In the genomic region with DNA sequence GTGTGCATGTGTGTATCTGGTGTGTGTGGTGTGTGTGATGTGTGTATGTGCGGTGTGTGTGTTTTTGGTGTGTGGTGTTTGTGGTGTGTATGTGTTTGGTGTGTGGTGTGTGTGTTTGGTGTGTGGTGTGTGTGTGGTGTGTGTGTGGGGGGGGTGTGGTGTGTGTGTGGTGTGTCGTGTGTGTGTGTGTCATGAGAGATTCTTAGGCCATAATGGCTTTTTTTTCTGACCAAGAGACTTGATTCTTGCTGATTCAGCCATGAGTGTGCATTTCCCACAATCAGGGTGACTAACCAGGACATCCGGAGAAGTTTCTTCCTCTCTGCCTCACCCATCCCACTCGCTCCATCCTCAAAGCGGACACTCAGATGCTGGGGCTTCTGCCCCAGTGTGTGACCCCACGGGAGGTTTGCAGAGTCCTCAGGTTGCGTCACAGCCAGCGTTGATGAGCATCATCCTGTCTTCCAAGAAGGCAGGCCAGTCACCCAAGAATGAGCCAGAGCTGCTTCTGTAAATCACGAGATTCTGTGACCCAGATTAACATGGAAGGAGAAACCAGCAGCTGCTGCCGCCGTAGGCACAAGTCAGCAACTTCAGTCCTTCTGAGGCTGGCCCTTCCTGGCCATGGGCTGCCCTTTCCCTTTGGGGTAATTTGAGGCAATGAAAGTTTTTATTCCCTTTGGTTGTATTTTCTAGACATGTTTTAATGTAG, we compare ENCODE assay signal across 1 cellular context.
A peak's percentile ranks its signal among the peaks of the same experiment; 100 is the strongest.
TF ChIP-seq lines count a peak whose summit lies in the region.

No MANE protein-coding gene starts in this region.

TF ChIP-seq in K562, 482 proteins besides CTCF, POLR2A, EP300 and RAD21 (continued from another document and continues in another):
- TF ChIP-seq, protein P1, sequence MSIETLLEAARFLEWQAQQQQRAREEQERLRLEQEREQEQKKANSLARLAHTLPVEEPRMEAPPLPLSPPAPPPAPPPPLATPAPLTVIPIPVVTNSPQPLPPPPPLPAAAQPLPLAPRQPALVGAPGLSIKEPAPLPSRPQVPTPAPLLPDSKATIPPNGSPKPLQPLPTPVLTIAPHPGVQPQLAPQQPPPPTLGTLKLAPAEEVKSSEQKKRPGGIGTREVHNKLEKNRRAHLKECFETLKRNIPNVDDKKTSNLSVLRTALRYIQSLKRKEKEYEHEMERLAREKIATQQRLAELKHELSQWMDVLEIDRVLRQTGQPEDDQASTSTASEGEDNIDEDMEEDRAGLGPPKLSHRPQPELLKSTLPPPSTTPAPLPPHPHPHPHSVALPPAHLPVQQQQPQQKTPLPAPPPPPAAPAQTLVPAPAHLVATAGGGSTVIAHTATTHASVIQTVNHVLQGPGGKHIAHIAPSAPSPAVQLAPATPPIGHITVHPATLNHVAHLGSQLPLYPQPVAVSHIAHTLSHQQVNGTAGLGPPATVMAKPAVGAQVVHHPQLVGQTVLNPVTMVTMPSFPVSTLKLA (conservative IDR thresholded peaks at IDR 0.05) = peak in 1 of 2 experiments; percentile 45; a peak in 2 of 4 replicates
- TF ChIP-seq TFAM (CRISPR knock-in tag; conservative IDR thresholded peaks at IDR 0.05) (no peak), NFIX (CRISPR knock-in tag; IDR thresholded peaks at IDR 0.05; ENCODE audit: low read depth) (no peak), ZNF444 (CRISPR knock-in tag; IDR thresholded peaks at IDR 0.05) (no peak), MTF1 (CRISPR knock-in tag; IDR thresholded peaks at IDR 0.05; ENCODE audit: borderline replicate concordance) (no peak), SIN3A (IDR thresholded peaks at IDR 0.05; ENCODE audit: borderline replicate concordance in 2 of 2, control insufficient read depth in 1 of 2, low read depth in 2 of 2, low read length in 2 of 2) (no peak), SRSF1 (IDR thresholded peaks at IDR 0.05; ENCODE audit: low read depth, low read length) (no peak), SNRNP70 (optimal IDR thresholded peaks at IDR 0.05; ENCODE audit: low read depth, low read length) (no peak), ZNF354B (CRISPR knock-in tag; IDR thresholded peaks at IDR 0.05) (no peak), ZNF140 (CRISPR knock-in tag; IDR thresholded peaks at IDR 0.05) (no peak), ZKSCAN1 (IDR thresholded peaks at IDR 0.05; ENCODE audit: low read depth, low read length) (no peak), KAT7 (CRISPR knock-in tag; IDR thresholded peaks at IDR 0.05; ENCODE audit: borderline replicate concordance) (no peak), ARNT (IDR thresholded peaks at IDR 0.05) (peak in 1 of 2 experiments; percentile 41; a peak in 1 of 4 replicates), SAFB2 (IDR thresholded peaks at IDR 0.05; ENCODE audit: borderline replicate concordance, low read depth, low read length, severe bottlenecking) (no peak), RBBP5 (IDR thresholded peaks at IDR 0.05; ENCODE audit: borderline replicate concordance, insufficient read depth, low read length, poor library complexity, severe bottlenecking) (no peak), BCOR (IDR thresholded peaks at IDR 0.05) (no peak; the same call in 1 of the 2 replicates), POLR2H (tag; IDR thresholded peaks at IDR 0.05; ENCODE audit: low read depth) (no peak), ZNF239 (CRISPR knock-in tag; IDR thresholded peaks at IDR 0.05) (no peak), CCAR2 (IDR thresholded peaks at IDR 0.05; ENCODE audit: low read depth, low read length) (no peak), RBFOX2 (IDR thresholded peaks at IDR 0.05; ENCODE audit: low read depth, low read length) (peak; percentile 43; the same call in 1 of the 2 replicates), KLF1 (tag; IDR thresholded peaks at IDR 0.05) (no peak), ZEB2 (IDR thresholded peaks at IDR 0.05) (peak; percentile 85), SREBF1 (IDR thresholded peaks at IDR 0.05; ENCODE audit: borderline replicate concordance, low read depth, low read length) (no peak), ZNF347 (CRISPR knock-in tag; IDR thresholded peaks at IDR 0.05; ENCODE audit: low read depth) (no peak), MCM5 (IDR thresholded peaks at IDR 0.05; ENCODE audit: low read depth) (no peak), ZNF165 (CRISPR knock-in tag; IDR thresholded peaks at IDR 0.05; ENCODE audit: borderline replicate concordance) (no peak), GTF2E2 (tag; IDR thresholded peaks at IDR 0.05) (no peak), ZNF76 (CRISPR knock-in tag; IDR thresholded peaks at IDR 0.05; ENCODE audit: borderline replicate concordance) (no peak), GABPB1 (CRISPR knock-in tag; IDR thresholded peaks at IDR 0.05) (peak; percentile 40; the same call in 1 of the 2 replicates), BHLHE40 (IDR thresholded peaks at IDR 0.05; ENCODE audit: low read length) (peak; percentile 81), GATAD2A (IDR thresholded peaks at IDR 0.05) (0 out of 2 replicates have a peak, but pooled peaks have one; percentile 34), ESRRB (CRISPR knock-in tag; IDR thresholded peaks at IDR 0.05; ENCODE audit: borderline replicate concordance) (no peak), FOXA1 (IDR thresholded peaks at IDR 0.05; ENCODE audit: borderline replicate concordance) (no peak)
- TF ChIP-seq, protein P2, sequence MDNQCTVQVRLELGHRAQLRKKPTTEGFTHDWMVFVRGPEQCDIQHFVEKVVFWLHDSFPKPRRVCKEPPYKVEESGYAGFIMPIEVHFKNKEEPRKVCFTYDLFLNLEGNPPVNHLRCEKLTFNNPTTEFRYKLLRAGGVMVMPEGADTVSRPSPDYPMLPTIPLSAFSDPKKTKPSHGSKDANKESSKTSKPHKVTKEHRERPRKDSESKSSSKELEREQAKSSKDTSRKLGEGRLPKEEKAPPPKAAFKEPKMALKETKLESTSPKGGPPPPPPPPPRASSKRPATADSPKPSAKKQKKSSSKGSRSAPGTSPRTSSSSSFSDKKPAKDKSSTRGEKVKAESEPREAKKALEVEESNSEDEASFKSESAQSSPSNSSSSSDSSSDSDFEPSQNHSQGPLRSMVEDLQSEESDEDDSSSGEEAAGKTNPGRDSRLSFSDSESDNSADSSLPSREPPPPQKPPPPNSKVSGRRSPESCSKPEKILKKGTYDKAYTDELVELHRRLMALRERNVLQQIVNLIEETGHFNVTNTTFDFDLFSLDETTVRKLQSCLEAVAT (IDR thresholded peaks at IDR 0.05) = peak in 1 of 2 experiments; percentile 94; a peak in 3 of 4 replicates
- TF ChIP-seq, protein P3, sequence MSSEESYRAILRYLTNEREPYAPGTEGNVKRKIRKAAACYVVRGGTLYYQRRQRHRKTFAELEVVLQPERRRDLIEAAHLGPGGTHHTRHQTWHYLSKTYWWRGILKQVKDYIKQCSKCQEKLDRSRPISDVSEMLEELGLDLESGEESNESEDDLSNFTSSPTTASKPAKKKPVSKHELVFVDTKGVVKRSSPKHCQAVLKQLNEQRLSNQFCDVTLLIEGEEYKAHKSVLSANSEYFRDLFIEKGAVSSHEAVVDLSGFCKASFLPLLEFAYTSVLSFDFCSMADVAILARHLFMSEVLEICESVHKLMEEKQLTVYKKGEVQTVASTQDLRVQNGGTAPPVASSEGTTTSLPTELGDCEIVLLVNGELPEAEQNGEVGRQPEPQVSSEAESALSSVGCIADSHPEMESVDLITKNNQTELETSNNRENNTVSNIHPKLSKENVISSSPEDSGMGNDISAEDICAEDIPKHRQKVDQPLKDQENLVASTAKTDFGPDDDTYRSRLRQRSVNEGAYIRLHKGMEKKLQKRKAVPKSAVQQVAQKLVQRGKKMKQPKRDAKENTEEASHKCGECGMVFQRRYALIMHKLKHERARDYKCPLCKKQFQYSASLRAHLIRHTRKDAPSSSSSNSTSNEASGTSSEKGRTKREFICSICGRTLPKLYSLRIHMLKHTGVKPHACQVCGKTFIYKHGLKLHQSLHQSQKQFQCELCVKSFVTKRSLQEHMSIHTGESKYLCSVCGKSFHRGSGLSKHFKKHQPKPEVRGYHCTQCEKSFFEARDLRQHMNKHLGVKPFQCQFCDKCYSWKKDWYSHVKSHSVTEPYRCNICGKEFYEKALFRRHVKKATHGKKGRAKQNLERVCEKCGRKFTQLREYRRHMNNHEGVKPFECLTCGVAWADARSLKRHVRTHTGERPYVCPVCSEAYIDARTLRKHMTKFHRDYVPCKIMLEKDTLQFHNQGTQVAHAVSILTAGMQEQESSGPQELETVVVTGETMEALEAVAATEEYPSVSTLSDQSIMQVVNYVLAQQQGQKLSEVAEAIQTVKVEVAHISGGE (CRISPR knock-in tag; IDR thresholded peaks at IDR 0.05) = peak in 1 of 3 experiments; percentile 34; a peak in 1 of 6 replicates
- TF ChIP-seq, protein P4, sequence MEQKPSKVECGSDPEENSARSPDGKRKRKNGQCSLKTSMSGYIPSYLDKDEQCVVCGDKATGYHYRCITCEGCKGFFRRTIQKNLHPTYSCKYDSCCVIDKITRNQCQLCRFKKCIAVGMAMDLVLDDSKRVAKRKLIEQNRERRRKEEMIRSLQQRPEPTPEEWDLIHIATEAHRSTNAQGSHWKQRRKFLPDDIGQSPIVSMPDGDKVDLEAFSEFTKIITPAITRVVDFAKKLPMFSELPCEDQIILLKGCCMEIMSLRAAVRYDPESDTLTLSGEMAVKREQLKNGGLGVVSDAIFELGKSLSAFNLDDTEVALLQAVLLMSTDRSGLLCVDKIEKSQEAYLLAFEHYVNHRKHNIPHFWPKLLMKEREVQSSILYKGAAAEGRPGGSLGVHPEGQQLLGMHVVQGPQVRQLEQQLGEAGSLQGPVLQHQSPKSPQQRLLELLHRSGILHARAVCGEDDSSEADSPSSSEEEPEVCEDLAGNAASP (IDR thresholded peaks at IDR 0.05) = no peak
- TF ChIP-seq, protein P5, sequence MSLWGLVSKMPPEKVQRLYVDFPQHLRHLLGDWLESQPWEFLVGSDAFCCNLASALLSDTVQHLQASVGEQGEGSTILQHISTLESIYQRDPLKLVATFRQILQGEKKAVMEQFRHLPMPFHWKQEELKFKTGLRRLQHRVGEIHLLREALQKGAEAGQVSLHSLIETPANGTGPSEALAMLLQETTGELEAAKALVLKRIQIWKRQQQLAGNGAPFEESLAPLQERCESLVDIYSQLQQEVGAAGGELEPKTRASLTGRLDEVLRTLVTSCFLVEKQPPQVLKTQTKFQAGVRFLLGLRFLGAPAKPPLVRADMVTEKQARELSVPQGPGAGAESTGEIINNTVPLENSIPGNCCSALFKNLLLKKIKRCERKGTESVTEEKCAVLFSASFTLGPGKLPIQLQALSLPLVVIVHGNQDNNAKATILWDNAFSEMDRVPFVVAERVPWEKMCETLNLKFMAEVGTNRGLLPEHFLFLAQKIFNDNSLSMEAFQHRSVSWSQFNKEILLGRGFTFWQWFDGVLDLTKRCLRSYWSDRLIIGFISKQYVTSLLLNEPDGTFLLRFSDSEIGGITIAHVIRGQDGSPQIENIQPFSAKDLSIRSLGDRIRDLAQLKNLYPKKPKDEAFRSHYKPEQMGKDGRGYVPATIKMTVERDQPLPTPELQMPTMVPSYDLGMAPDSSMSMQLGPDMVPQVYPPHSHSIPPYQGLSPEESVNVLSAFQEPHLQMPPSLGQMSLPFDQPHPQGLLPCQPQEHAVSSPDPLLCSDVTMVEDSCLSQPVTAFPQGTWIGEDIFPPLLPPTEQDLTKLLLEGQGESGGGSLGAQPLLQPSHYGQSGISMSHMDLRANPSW (CRISPR knock-in tag; IDR thresholded peaks at IDR 0.05) = no peak
- TF ChIP-seq, protein P6, sequence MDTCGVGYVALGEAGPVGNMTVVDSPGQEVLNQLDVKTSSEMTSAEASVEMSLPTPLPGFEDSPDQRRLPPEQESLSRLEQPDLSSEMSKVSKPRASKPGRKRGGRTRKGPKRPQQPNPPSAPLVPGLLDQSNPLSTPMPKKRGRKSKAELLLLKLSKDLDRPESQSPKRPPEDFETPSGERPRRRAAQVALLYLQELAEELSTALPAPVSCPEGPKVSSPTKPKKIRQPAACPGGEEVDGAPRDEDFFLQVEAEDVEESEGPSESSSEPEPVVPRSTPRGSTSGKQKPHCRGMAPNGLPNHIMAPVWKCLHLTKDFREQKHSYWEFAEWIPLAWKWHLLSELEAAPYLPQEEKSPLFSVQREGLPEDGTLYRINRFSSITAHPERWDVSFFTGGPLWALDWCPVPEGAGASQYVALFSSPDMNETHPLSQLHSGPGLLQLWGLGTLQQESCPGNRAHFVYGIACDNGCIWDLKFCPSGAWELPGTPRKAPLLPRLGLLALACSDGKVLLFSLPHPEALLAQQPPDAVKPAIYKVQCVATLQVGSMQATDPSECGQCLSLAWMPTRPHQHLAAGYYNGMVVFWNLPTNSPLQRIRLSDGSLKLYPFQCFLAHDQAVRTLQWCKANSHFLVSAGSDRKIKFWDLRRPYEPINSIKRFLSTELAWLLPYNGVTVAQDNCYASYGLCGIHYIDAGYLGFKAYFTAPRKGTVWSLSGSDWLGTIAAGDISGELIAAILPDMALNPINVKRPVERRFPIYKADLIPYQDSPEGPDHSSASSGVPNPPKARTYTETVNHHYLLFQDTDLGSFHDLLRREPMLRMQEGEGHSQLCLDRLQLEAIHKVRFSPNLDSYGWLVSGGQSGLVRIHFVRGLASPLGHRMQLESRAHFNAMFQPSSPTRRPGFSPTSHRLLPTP (IDR thresholded peaks at IDR 0.05; ENCODE audit: borderline replicate concordance, extremely low read depth, insufficient read length) = no peak
- TF ChIP-seq, protein P7, sequence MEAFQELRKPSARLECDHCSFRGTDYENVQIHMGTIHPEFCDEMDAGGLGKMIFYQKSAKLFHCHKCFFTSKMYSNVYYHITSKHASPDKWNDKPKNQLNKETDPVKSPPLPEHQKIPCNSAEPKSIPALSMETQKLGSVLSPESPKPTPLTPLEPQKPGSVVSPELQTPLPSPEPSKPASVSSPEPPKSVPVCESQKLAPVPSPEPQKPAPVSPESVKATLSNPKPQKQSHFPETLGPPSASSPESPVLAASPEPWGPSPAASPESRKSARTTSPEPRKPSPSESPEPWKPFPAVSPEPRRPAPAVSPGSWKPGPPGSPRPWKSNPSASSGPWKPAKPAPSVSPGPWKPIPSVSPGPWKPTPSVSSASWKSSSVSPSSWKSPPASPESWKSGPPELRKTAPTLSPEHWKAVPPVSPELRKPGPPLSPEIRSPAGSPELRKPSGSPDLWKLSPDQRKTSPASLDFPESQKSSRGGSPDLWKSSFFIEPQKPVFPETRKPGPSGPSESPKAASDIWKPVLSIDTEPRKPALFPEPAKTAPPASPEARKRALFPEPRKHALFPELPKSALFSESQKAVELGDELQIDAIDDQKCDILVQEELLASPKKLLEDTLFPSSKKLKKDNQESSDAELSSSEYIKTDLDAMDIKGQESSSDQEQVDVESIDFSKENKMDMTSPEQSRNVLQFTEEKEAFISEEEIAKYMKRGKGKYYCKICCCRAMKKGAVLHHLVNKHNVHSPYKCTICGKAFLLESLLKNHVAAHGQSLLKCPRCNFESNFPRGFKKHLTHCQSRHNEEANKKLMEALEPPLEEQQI (IDR thresholded peaks at IDR 0.05) = no peak
